ENCODE assay signal across 12 cellular contexts in genomic region chr22:44211946-44212930, GRCh38. TPM values are rescaled to one million over a fixed set of nuclear protein-coding genes. Genes with fewer than 3 reads are reported as not detected.
DNase-seq lines count a peak whose midpoint lies in the region; ATAC-seq and TF ChIP-seq lines count a peak whose summit lies in the region.
"Had no signal": no experiment of that assay in that cellular context is flagged by ENCODE, and none has a peak within 500 bp of the region (broad histone marks: within the 10 kb centered on the region; RNA-seq: fewer than 3 reads in every experiment).

No MANE protein-coding gene starts in this region.

- H3K9me3 ChIP-seq in ascending aorta (peaks cover 0 to 12% of the 10 kb centered on the region in 2 donors), tibial artery (peaks cover 0 to 11% (median 4%) of the 10 kb centered on the region in 3 donors)

- no peak for TF ChIP-seq CTCF in ascending aorta (IDR thresholded peaks at IDR 0.05)
- TF ChIP-seq CTCF in tibial artery (IDR thresholded peaks at IDR 0.05), result no peak

- H3K4me1 Mint-ChIP-seq in memory B cell, result peaks cover 17% of the 10 kb centered on the region

- H3K27ac Mint-ChIP-seq in memory B cell, result peak overlapping the region; percentile 19

- intact Hi-C loops in ascending aorta (cut with DNase I) (no loop called here), tibial artery (cut with DNase I; ENCODE audit: low total_unique reads) (no loop called here)

- H3K9me3 Mint-ChIP-seq in memory B cell, result peaks cover 3% of the 10 kb centered on the region

- no peaks in the 10 kb centered on the region for H3K27me3 Mint-ChIP-seq in memory B cell

- DNase-seq in activated CD8-positive, alpha-beta memory T cell treated with anti-CD3 and anti-CD28 coated beads for 24 hours, result peak; percentile 40
- DNase-seq in activated CD8-positive, alpha-beta memory T cell treated with anti-CD3 and anti-CD28 coated beads, Interleukin-2, amount 50 U/mL, for 48 hours, result no peak
- DNase-seq in ascending aorta (ENCODE audit: low spot score in 2 of 2) (no peak), memory B cell (ENCODE audit: low spot score in 2 of 2) (no peak), tibial artery (peak in 1 of 2 donors; percentile 56), C1 segment of cervical spinal cord (lab: John Stamatoyannopoulos, UW) (no peak)
- no peak for DNase-seq in activated T-cell treated with anti-CD3 and anti-CD28 coated beads, Interleukin-2, amount 50 U/mL, for 1 hour
- DNase-seq: DMS53, HCEC 1CT, mammary epithelial cell had no signal

- H3K4me3 ChIP-seq in ascending aorta (peak overlapping the region in 1 of 2 donors; percentile 20), tibial artery (no peak overlapping the region)

- H3K27me3 ChIP-seq in ascending aorta, result no peaks in the 10 kb centered on the region
- H3K27me3 ChIP-seq in tibial artery, result no peaks in the 10 kb centered on the region

- peaks cover 20 to 22% of the 10 kb centered on the region in 2 donors for H3K4me1 ChIP-seq in ascending aorta
- peaks cover 0 to 26% (median 6%) of the 10 kb centered on the region in 4 donors for H3K4me1 ChIP-seq in tibial artery

- H3K36me3 Mint-ChIP-seq in memory B cell, result peaks cover 19% of the 10 kb centered on the region

- H3K36me3 ChIP-seq in ascending aorta (no peaks in the 10 kb centered on the region), tibial artery (no peaks in the 10 kb centered on the region)

- ATAC-seq in memory B cell (ENCODE audit: low read depth) (no peak), HG03520 (IDR thresholded peaks at IDR 0.05; ENCODE audit: unreplicated experiment) (no peak)

- no peak overlapping the region for H3K4me3 Mint-ChIP-seq in memory B cell

- peak overlapping the region; percentile 69 to 85 for H3K27ac ChIP-seq in ascending aorta
- H3K27ac ChIP-seq in tibial artery, result peak overlapping the region; percentile 50 to 61

RNA-seq across cellular contexts. Expression of gene PARVG, which starts 31.5 kb away (rescaled TPM):
- 19.9 TPM for total RNA-seq in ascending aorta
- total RNA-seq: A172, mammary epithelial cell had no signal
